10 cellular contexts compared by ENCODE assay signal in the genomic region with DNA sequence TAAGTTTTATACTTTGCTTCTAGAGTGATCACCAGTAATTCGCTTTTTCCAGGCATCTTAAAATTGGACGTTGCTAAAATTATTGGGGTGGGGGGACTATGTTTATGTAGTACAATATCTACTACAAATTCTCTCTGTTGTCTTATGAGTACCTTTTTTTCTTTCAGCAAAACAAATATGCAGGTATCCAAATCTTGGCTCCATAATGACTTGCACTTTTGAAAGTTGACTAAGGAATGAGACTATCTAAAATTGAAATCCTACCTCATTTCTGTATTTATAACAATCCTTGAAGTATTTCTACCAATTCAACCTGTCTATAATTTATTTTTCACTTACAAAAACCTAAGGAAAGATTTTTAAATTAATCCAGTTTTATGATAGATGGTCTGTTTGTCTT. TPM values are rescaled to one million over a fixed set of nuclear protein-coding genes. Genes with fewer than 3 reads are reported as not detected.
DNase-seq lines count a peak whose midpoint lies in the region; ATAC-seq and TF ChIP-seq lines count a peak whose summit lies in the region.
"Had no signal": no experiment of that assay in that cellular context is flagged by ENCODE, and none has a peak within 500 bp of the region (broad histone marks: within the 10 kb centered on the region; RNA-seq: fewer than 3 reads in every experiment).

No MANE protein-coding gene starts in this region.

- H3K27ac Mint-ChIP-seq in activated naive CD4-positive, alpha-beta T cell treated with anti-CD3 and anti-CD28 coated beads for 36 hours = peak overlapping the region; percentile 22
- H3K27ac Mint-ChIP-seq in T-helper 17 cell = peak overlapping the region; percentile 53

- H3K27ac ChIP-seq in stomach = peak overlapping the region in 3 of 5 donors; percentile 96 to 97 (median 96)

- WGBS in stomach, 5 donors = 50 to 72% (median 64%) methylated on average over 2 of the region's 2 CpGs

- intact Hi-C loops in activated naive CD4-positive, alpha-beta T cell treated with anti-CD3 and anti-CD28 coated beads for 36 hours (cut with micrococcal nuclease) = loop anchor here (10.0 kb wide), 2 partner anchors 238 to 628 kb away; a partner anchor contains a TSS
- intact Hi-C loops in stomach (cut with DNase I; ENCODE audit: low total_unique reads) = no loop called here

- DNase-seq in activated naive CD4-positive, alpha-beta T cell treated with anti-CD3 and anti-CD28 coated beads for 36 hours = no peak
- no peak for DNase-seq in activated naive CD4-positive, alpha-beta T cell treated with Interleukin-2 at 50 U/mL for 16 hours
- DNase-seq in T-helper 17 cell (no peak), fibroblast of pulmonary artery (ENCODE audit: low read depth) (no peak), stomach (no peak), retina (no peak), HT-29 (ENCODE audit: low spot score) (no peak)
- DNase-seq: COR-L47, NCI-H1048 had no signal

- peaks cover 41% of the 10 kb centered on the region for H3K4me1 Mint-ChIP-seq in activated naive CD4-positive, alpha-beta T cell treated with anti-CD3 and anti-CD28 coated beads for 36 hours (ENCODE audit: low read depth)
- H3K4me1 Mint-ChIP-seq in T-helper 17 cell = peaks cover 23% of the 10 kb centered on the region

- peaks cover 0 to 16% (median 10%) of the 10 kb centered on the region in 4 donors for H3K36me3 ChIP-seq in stomach

- TF ChIP-seq EP300 in stomach (IDR thresholded peaks at IDR 0.05) = no peak

- H3K9me3 Mint-ChIP-seq in activated naive CD4-positive, alpha-beta T cell treated with anti-CD3 and anti-CD28 coated beads for 36 hours = no peaks in the 10 kb centered on the region

- no peaks in the 10 kb centered on the region for H3K27me3 Mint-ChIP-seq in activated naive CD4-positive, alpha-beta T cell treated with anti-CD3 and anti-CD28 coated beads for 36 hours (ENCODE audit: low read depth)
- H3K27me3 Mint-ChIP-seq in T-helper 17 cell = no peaks in the 10 kb centered on the region

- H3K4me3 ChIP-seq in fibroblast of pulmonary artery (replicated peaks; ENCODE audit: low read depth, low read length) = peak overlapping the region; percentile 92
- H3K4me3 ChIP-seq in stomach = no peak overlapping the region

- H3K9me3 ChIP-seq in T-helper 17 cell (ENCODE audit: control insufficient read depth, low read length, poor library complexity, severe bottlenecking) (no peaks in the 10 kb centered on the region), stomach (no peaks in the 10 kb centered on the region)

- CTCF ChIA-PET in activated naive CD4-positive, alpha-beta T cell treated with anti-CD3 and anti-CD28 coated beads for 36 hours (lab: Charles Lee) = interaction anchor here (0.6 to 1.2 kb wide), 5 partner anchors 49 to 204 kb away, joined by 3 to 5 read pairs (median 3); no protein-coding TSS in a partner anchor

- TF ChIP-seq CTCF in fibroblast of pulmonary artery (IDR thresholded peaks at IDR 0.05; ENCODE audit: low read length, missing control alignments) = no peak
- no peak for TF ChIP-seq CTCF in stomach (IDR thresholded peaks at IDR 0.05)

- no peaks in the 10 kb centered on the region for H3K27me3 ChIP-seq in stomach

- peaks cover 7% of the 10 kb centered on the region for H3K36me3 Mint-ChIP-seq in activated naive CD4-positive, alpha-beta T cell treated with anti-CD3 and anti-CD28 coated beads for 36 hours (ENCODE audit: low read depth)
- peaks cover 2% of the 10 kb centered on the region for H3K36me3 Mint-ChIP-seq in T-helper 17 cell (ENCODE audit: low read depth)

- no peak for ATAC-seq in T-helper 17 cell
- no peak for ATAC-seq in HG03460 (IDR thresholded peaks at IDR 0.05; ENCODE audit: unreplicated experiment)

- H3K4me1 ChIP-seq in stomach = peaks cover 41 to 81% (median 64%) of the 10 kb centered on the region in 4 donors

- no peak for TF ChIP-seq POLR2A in stomach (IDR thresholded peaks at IDR 0.05)

- peak overlapping the region; percentile 21 for H3K4me3 Mint-ChIP-seq in activated naive CD4-positive, alpha-beta T cell treated with anti-CD3 and anti-CD28 coated beads for 36 hours
- H3K4me3 Mint-ChIP-seq in T-helper 17 cell = no peak overlapping the region

RNA-seq across cellular contexts. Expression of a gene that starts 2.4 kb away (rescaled TPM):
- total RNA-seq in activated naive CD4-positive, alpha-beta T cell treated with anti-CD3 and anti-CD28 coated beads for 36 hours = 100 to 1,000 TPM; 207 to 208 TPM
- 100 to 1,000 TPM; 318 to 366 TPM for total RNA-seq in T-helper 17 cell
- 100 to 1,000 TPM; 308 to 651 (median 392) TPM for total RNA-seq in stomach
- polyA plus RNA-seq in stomach = 100 to 1,000 TPM in 1 of 3 donors, 10 to 100 TPM in 2; 52.9 to 119 (median 56.4) TPM
- total RNA-seq in HT-29 (2014; rRNA removed; shearing (Covaris generic)) = 181 and 190 TPM in 2 replicates
